ENCODE assay signal across 19 cellular contexts in genomic region chr3:162370136-162370535, GRCh38.
"Had no signal": no experiment of that assay in that cellular context is flagged by ENCODE, and none has a peak within 500 bp of the region (broad histone marks: within the 10 kb centered on the region; RNA-seq: fewer than 3 reads in every experiment).

No MANE protein-coding gene starts in this region.

- ATAC-seq: lower lobe of right lung had no signal

- H3K9ac ChIP-seq: parathyroid adenoma had no signal

- H2AFZ ChIP-seq: parathyroid adenoma had no signal

- H3K27me3 ChIP-seq: brain microvascular endothelial cell, esophagus squamous epithelium, upper lobe of left lung had no signal

- H3K9me3 ChIP-seq: esophagus squamous epithelium, lower lobe of right lung, upper lobe of left lung had no signal

- DNase-seq: activated CD4-positive, alpha-beta T cell treated with anti-CD3 and anti-CD28 coated beads, Interleukin-2, amount 50 U/mL, for 1 hour; activated CD8-positive, alpha-beta memory T cell treated with anti-CD3 and anti-CD28 coated beads for 24 hours; activated naive CD4-positive, alpha-beta T cell; activated naive CD8-positive, alpha-beta T cell treated with anti-CD3 and anti-CD28 coated beads, Interleukin-2, amount 10 ng/mL, durations not matched to agents 7 days and 5 days; anterior cingulate cortex; brain microvascular endothelial cell; effector CD8-positive, alpha-beta T cell; esophagus squamous epithelium; foreskin fibroblast; glutamatergic neuron; lower lobe of right lung; midbrain; naive B cell; small intestine; stimulated activated CD4-positive, alpha-beta T cell treated with anti-CD3 and anti-CD28 coated beads, Interleukin-4, amount 100 ng/mL, for 4 hours; stimulated activated CD8-positive, alpha-beta memory T cell treated with anti-CD3 and anti-CD28 coated beads, Interleukin-4, amount 100 ng/mL, for 48 hours; SW 1271; upper lobe of left lung had no signal

- H3K27ac ChIP-seq: brain microvascular endothelial cell, esophagus squamous epithelium, lower lobe of right lung, parathyroid adenoma, upper lobe of left lung had no signal

- H3K4me3 ChIP-seq: esophagus squamous epithelium, lower lobe of right lung, upper lobe of left lung had no signal

- H3K36me3 ChIP-seq: brain microvascular endothelial cell, esophagus squamous epithelium, lower lobe of right lung, upper lobe of left lung had no signal

- H3K4me1 ChIP-seq: esophagus squamous epithelium, lower lobe of right lung, parathyroid adenoma, upper lobe of left lung had no signal

- H3K79me2 ChIP-seq: parathyroid adenoma had no signal
